In the genomic region with DNA sequence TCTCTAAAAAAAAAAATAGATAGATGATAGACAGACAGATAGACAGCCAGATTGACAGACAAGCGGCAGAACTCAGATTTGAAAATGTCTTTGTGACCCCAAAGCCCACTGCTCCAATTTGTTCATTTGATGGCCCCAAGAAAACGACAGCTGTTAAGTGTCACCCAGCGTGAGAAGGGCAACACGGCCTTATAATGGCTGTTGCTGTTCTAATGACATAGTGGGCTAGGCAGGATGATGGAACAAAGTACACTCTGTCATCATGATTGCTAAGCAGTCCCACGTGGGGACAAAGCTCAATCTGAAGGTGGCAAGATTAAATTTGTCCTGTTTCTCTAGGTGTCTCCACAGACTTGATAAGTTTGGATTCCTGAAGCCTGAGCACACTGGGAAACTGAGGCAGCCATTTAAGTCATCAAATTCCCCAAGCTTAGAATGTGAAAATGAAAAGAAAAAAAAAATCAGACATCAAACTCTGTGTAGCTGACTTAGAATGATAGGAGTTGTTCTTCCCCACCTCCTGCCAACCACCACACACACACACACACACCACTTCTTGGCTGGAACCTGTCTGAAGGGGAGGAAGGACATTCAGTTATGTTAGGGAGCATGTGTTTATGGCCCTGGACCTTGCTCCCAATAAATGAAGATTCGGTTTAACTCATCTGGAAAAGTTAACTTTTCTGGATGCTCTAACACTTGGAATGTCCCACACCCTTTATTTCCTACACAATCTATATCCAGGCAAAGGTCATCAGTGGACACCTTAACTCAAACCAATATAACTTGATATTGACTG, we compare ENCODE assay signal across 27 cellular contexts.
"Had no signal": no experiment of that assay in that cellular context is flagged by ENCODE, and none has a peak within 500 bp of the region (broad histone marks: within the 10 kb centered on the region; RNA-seq: fewer than 3 reads in every experiment).

No MANE protein-coding gene starts in this region.

- ATAC-seq: activated CD4-positive, alpha-beta T cell treated with anti-CD3 and anti-CD28 coated beads for 36 hours; activated CD8-positive, alpha-beta memory T cell treated with anti-CD3 and anti-CD28 coated beads, Interleukin-2, amount 10 ng/mL, durations not matched to agents 7 days and 5 days; activated CD8-positive, alpha-beta T cell treated with anti-CD3 and anti-CD28 coated beads, Interleukin-2, amount 10 ng/mL, durations not matched to agents 7 days and 5 days; activated naive CD4-positive, alpha-beta T cell treated with anti-CD3 and anti-CD28 coated beads, Interleukin-2, amount 50 U/mL, for 72 hours; activated T-cell treated with anti-CD3 and anti-CD28 coated beads, Interleukin-2, amount 50 U/mL, for 72 hours; heart right ventricle; left ventricle myocardium superior; naive thymus-derived CD4-positive, alpha-beta T cell; psoas muscle; stimulated activated naive B cell treated with anti-CD40 and anti-IgM and Interleukin-4, amounts not matched to agents 10 μg/mL and 1 μg/mL and 100 μg/mL, for 72 hours had no signal

- H3K36me3 ChIP-seq: breast epithelium, esophagus squamous epithelium, heart right ventricle, stomach, tibial artery had no signal

- H3K27ac ChIP-seq: breast epithelium, esophagus squamous epithelium, heart right ventricle, parathyroid adenoma, psoas muscle, stomach, tibial artery had no signal

- H3K4me3 ChIP-seq: breast epithelium, esophagus squamous epithelium, heart right ventricle, psoas muscle, stomach, tibial artery had no signal

- H3K4me3 Mint-ChIP-seq: activated CD4-positive, alpha-beta T cell treated with anti-CD3 and anti-CD28 coated beads for 36 hours; activated CD8-positive, alpha-beta memory T cell treated with anti-CD3 and anti-CD28 coated beads, Interleukin-2, amount 10 ng/mL, durations not matched to agents 7 days and 5 days; activated CD8-positive, alpha-beta T cell treated with anti-CD3 and anti-CD28 coated beads, Interleukin-2, amount 10 ng/mL, durations not matched to agents 7 days and 5 days; activated T-cell treated with anti-CD3 and anti-CD28 coated beads, Interleukin-2, amount 50 U/mL, for 72 hours; naive thymus-derived CD4-positive, alpha-beta T cell; neural crest cell; stimulated activated naive B cell treated with anti-CD40 and anti-IgM and Interleukin-4, amounts not matched to agents 10 μg/mL and 1 μg/mL and 100 μg/mL, for 72 hours had no signal

- H3K27me3 Mint-ChIP-seq: activated CD8-positive, alpha-beta memory T cell treated with anti-CD3 and anti-CD28 coated beads, Interleukin-2, amount 10 ng/mL, durations not matched to agents 7 days and 5 days; stimulated activated naive B cell treated with anti-CD40 and anti-IgM and Interleukin-4, amounts not matched to agents 10 μg/mL and 1 μg/mL and 100 μg/mL, for 72 hours had no signal

- H3K27me3 ChIP-seq: breast epithelium, esophagus squamous epithelium, heart right ventricle, stomach, tibial artery had no signal

- DNase-seq: activated CD4-positive, alpha-beta T cell treated with anti-CD3 and anti-CD28 coated beads for 36 hours; activated CD4-positive, CD25-positive, alpha-beta regulatory T cell; activated CD8-positive, alpha-beta memory T cell treated with anti-CD3 and anti-CD28 coated beads, Interleukin-2, amount 10 ng/mL, durations not matched to agents 7 days and 5 days; activated CD8-positive, alpha-beta T cell treated with anti-CD3 and anti-CD28 coated beads, Interleukin-2, amount 10 ng/mL, durations not matched to agents 7 days and 5 days; activated naive CD4-positive, alpha-beta T cell; activated T-cell treated with anti-CD3 and anti-CD28 coated beads, Interleukin-2, amount 50 U/mL, for 72 hours; central memory CD4-positive, alpha-beta T cell; dermis blood vessel endothelial cell; effector CD4-positive, alpha-beta T cell; esophagus squamous epithelium; foreskin melanocyte; heart right ventricle; kidney glomerular epithelial cell; left ventricle myocardium superior; mammary epithelial cell; naive thymus-derived CD4-positive, alpha-beta T cell; nucleus accumbens; psoas muscle; stimulated activated CD4-positive, alpha-beta T cell treated with anti-CD3 and anti-CD28 coated beads, Interleukin-15, amount 100 ng/mL, for 24 hours; stimulated activated CD4-positive, alpha-beta T cell treated with anti-CD3 and anti-CD28 coated beads, Interleukin-2, amount 100 ng/mL, for 24 hours; stimulated activated naive B cell treated with anti-CD40 and anti-IgM and Interleukin-4, amounts not matched to agents 10 μg/mL and 1 μg/mL and 100 μg/mL, for 72 hours; stomach; tibial artery had no signal

- H3K4me1 ChIP-seq: breast epithelium, esophagus squamous epithelium, parathyroid adenoma, psoas muscle, stomach, tibial artery had no signal

- H3K27ac Mint-ChIP-seq: activated CD4-positive, alpha-beta T cell treated with anti-CD3 and anti-CD28 coated beads for 36 hours; activated CD8-positive, alpha-beta memory T cell treated with anti-CD3 and anti-CD28 coated beads, Interleukin-2, amount 10 ng/mL, durations not matched to agents 7 days and 5 days; activated CD8-positive, alpha-beta T cell treated with anti-CD3 and anti-CD28 coated beads, Interleukin-2, amount 10 ng/mL, durations not matched to agents 7 days and 5 days; activated naive CD4-positive, alpha-beta T cell treated with anti-CD3 and anti-CD28 coated beads, Interleukin-2, amount 50 U/mL, for 72 hours; activated T-cell treated with anti-CD3 and anti-CD28 coated beads, Interleukin-2, amount 50 U/mL, for 72 hours; naive thymus-derived CD4-positive, alpha-beta T cell; stimulated activated naive B cell treated with anti-CD40 and anti-IgM and Interleukin-4, amounts not matched to agents 10 μg/mL and 1 μg/mL and 100 μg/mL, for 72 hours had no signal

- H3K36me3 Mint-ChIP-seq: stimulated activated naive B cell treated with anti-CD40 and anti-IgM and Interleukin-4, amounts not matched to agents 10 μg/mL and 1 μg/mL and 100 μg/mL, for 72 hours had no signal

- H3K9me3 ChIP-seq: breast epithelium, esophagus squamous epithelium, heart right ventricle, psoas muscle, stomach, tibial artery had no signal
